9 cellular contexts compared by ENCODE assay signal in genomic region chr7:111089822-111090426, GRCh38. TPM values are rescaled to one million over a fixed set of nuclear protein-coding genes. Genes with fewer than 3 reads are reported as not detected.
DNase-seq lines count a peak whose midpoint lies in the region; ATAC-seq, FAIRE-seq and TF ChIP-seq lines count a peak whose summit lies in the region.
"Had no signal": no experiment of that assay in that cellular context is flagged by ENCODE, and none has a peak within 500 bp of the region (broad histone marks: within the 10 kb centered on the region; RNA-seq: fewer than 3 reads in every experiment).

No MANE protein-coding gene starts in this region.

- no peak overlapping the region for H3K27ac ChIP-seq in endothelial cell of umbilical vein (ENCODE audit: insufficient read depth, low read depth, low read length)
- H3K27ac ChIP-seq: SJSA1 had no signal

- no peaks in the 10 kb centered on the region for H3K27me3 Mint-ChIP-seq in nephron (ENCODE audit: low read depth)

- H3K9me3 ChIP-seq in endothelial cell of umbilical vein (replicated peaks; ENCODE audit: control insufficient read depth, insufficient read depth, low read length), result no peaks in the 10 kb centered on the region
- H3K9me3 ChIP-seq: SJSA1 had no signal

- peak; percentile 64 for TF ChIP-seq CTCF in D721Med (IDR thresholded peaks at IDR 0.05; ENCODE audit: insufficient read depth, missing control alignments)
- peak; percentile 18 for TF ChIP-seq CTCF in GM20000 (IDR thresholded peaks at IDR 0.05; ENCODE audit: extremely low read depth, missing control alignments)
- TF ChIP-seq CTCF in LNCAP (IDR thresholded peaks at IDR 0.05), result peak; percentile 71
- peak; percentile 44 to 52 for TF ChIP-seq CTCF in endothelial cell of umbilical vein (IDR thresholded peaks at IDR 0.05; ENCODE audit: extremely low read depth in 1 of 2, insufficient read depth in 1 of 2, low read depth in 1 of 2, low read length in 2 of 2)
- peak; percentile 66 to 73 (median 69) for TF ChIP-seq CTCF in nephron (IDR thresholded peaks at IDR 0.05; ENCODE audit: unreplicated experiment in 3 of 3)

- H3K9ac ChIP-seq in endothelial cell of umbilical vein (replicated peaks; ENCODE audit: extremely low read depth, insufficient read depth, low read length), result no peak overlapping the region

- FAIRE-seq in D721Med (lab: Jason Lieb, UNC), result peak; percentile 67
- FAIRE-seq in endothelial cell of umbilical vein (lab: Jason Lieb, UNC), result no peak

- BruUV-seq in endothelial cell of umbilical vein (replicated peaks; lab: Mats Ljungman, UMichigan), result no TSS peak

- DNase-seq in D721Med (ENCODE audit: insufficient read length, low spot score) (peak; percentile 16), GM20000 (ENCODE audit: low spot score) (peak; percentile 26), SHP77 treated with DMSO at 0.1 percent for 48 hours (lab: John Stamatoyannopoulos, UW) (peak; percentile 32), endothelial cell of umbilical vein (ENCODE audit: low read depth, low spot score) (peak; percentile 54), cerebellar nuclear complex (lab: John Stamatoyannopoulos, UW) (no peak)

- H3K4me3 ChIP-seq in endothelial cell of umbilical vein (replicated peaks in 1 of 3; ENCODE audit: insufficient read depth in 1 of 3, low read depth in 1 of 3, low read length in 3 of 3), result no peak overlapping the region
- H3K4me3 ChIP-seq: SJSA1 had no signal

- intact Hi-C loops in endothelial cell of umbilical vein (cut with micrococcal nuclease), result loop anchor here (1.0 to 10.0 kb wide), 5 partner anchors 59 to 647 kb away; partner anchors contain the start of gene IMMP2L

- H3K79me2 ChIP-seq in endothelial cell of umbilical vein (ENCODE audit: control insufficient read depth, insufficient read depth, low read length), result no peaks in the 10 kb centered on the region

- H3K4me2 ChIP-seq in endothelial cell of umbilical vein (ENCODE audit: insufficient read depth, low read length), result no peak overlapping the region

- H3K27me3 ChIP-seq in endothelial cell of umbilical vein (ENCODE audit: control insufficient read depth in 2 of 2, insufficient read depth in 2 of 2, low read length in 2 of 2), result no peaks in the 10 kb centered on the region
- H3K27me3 ChIP-seq: SJSA1 had no signal

- POLR2A ChIA-PET in endothelial cell of umbilical vein (lab: Charles Lee), result no interaction called here

- CTCF ChIA-PET in endothelial cell of umbilical vein (lab: Charles Lee), result interaction anchor here (0.9 kb wide), 1 partner anchor 8 kb away, joined by 4 read pairs; no protein-coding TSS in a partner anchor

- no peak for TF ChIP-seq POLR2A in endothelial cell of umbilical vein (IDR thresholded peaks at IDR 0.05; ENCODE audit: low read depth, low read length)

- peaks cover 39% of the 10 kb centered on the region for H3K4me1 Mint-ChIP-seq in nephron

- no peaks in the 10 kb centered on the region for H3K36me3 Mint-ChIP-seq in nephron (ENCODE audit: low read depth)

- ATAC-seq in GM19397 (IDR thresholded peaks at IDR 0.05; ENCODE audit: unreplicated experiment), result no peak

- H3K4me3 Mint-ChIP-seq in nephron, result peak overlapping the region in 2 of 3 experiments; percentile 8 to 26

- H3K36me3 ChIP-seq in endothelial cell of umbilical vein (ENCODE audit: control insufficient read depth in 2 of 2, extremely low read depth in 1 of 2, insufficient read depth in 2 of 2, low read length in 2 of 2), result no peaks in the 10 kb centered on the region
- H3K36me3 ChIP-seq: SJSA1 had no signal

- H3K4me1 ChIP-seq in endothelial cell of umbilical vein (ENCODE audit: control insufficient read depth, extremely low read depth, insufficient read depth, low read length), result peaks cover 3% of the 10 kb centered on the region

- no peaks in the 10 kb centered on the region for H3K9me3 Mint-ChIP-seq in nephron

- no peaks in the 10 kb centered on the region for H3K9me1 ChIP-seq in endothelial cell of umbilical vein (replicated peaks; ENCODE audit: control insufficient read depth, extremely low read depth, insufficient read depth, low read length)

- no peak overlapping the region for H2AFZ ChIP-seq in endothelial cell of umbilical vein (ENCODE audit: low read depth, low read length)

- H4K20me1 ChIP-seq in endothelial cell of umbilical vein (replicated peaks; ENCODE audit: control insufficient read depth, extremely low read depth, insufficient read depth, low read length), result no peaks in the 10 kb centered on the region

- dilution Hi-C loops in endothelial cell of umbilical vein (cut with MboI; ENCODE audit: extremely low pct_ligation_motif_present, low sequenced_read_pairs), result no loop called here

- no peak overlapping the region for H3K27ac Mint-ChIP-seq in nephron

TF ChIP-seq in endothelial cell of umbilical vein, 7 proteins besides CTCF, POLR2A, EP300 and RAD21:
- no peak for TF ChIP-seq FOS (IDR thresholded peaks at IDR 0.05; ENCODE audit: borderline replicate concordance, insufficient read depth, low read length)
- TF ChIP-seq MAX (IDR thresholded peaks at IDR 0.05; ENCODE audit: insufficient read depth, insufficient read length), result no peak
- no peak for TF ChIP-seq GATA2 (IDR thresholded peaks at IDR 0.05; ENCODE audit: insufficient read depth, insufficient read length, low read depth, low read length)
- no peak for TF ChIP-seq MYC (IDR thresholded peaks at IDR 0.05; ENCODE audit: low read depth, low read length)
- no peak for TF ChIP-seq JUN (IDR thresholded peaks at IDR 0.05; ENCODE audit: borderline replicate concordance, insufficient read depth, insufficient read length, low read depth)
- no peak for TF ChIP-seq POLR2AphosphoS5 (IDR thresholded peaks at IDR 0.05; ENCODE audit: insufficient read depth, low read depth, low read length)
- no peak for TF ChIP-seq EZH2 (IDR thresholded peaks at IDR 0.05; ENCODE audit: borderline replicate concordance, low read depth, low read length, severe bottlenecking)

RNA-seq across cellular contexts. Expression of gene LRRN3, which starts 1.0 kb away (rescaled TPM):
- total RNA-seq in endothelial cell of umbilical vein, result not detected in 2 replicates
- polyA plus RNA-seq in endothelial cell of umbilical vein, result not detected in 2 replicates
- polyA plus RNA-seq in endothelial cell of umbilical vein (2011; cell fraction: cytosol; rRNA removed), result not detected in 2 replicates
- not detected in 2 replicates for polyA plus RNA-seq in endothelial cell of umbilical vein (2011; cell fraction: nucleus; rRNA removed)
- polyA plus RNA-seq in endothelial cell of umbilical vein (2012), result not detected in 2 replicates
- polyA minus RNA-seq in endothelial cell of umbilical vein, result 0.29 TPM in 1 of 2 replicates, not detected in the other
- polyA minus RNA-seq in endothelial cell of umbilical vein (2011; cell fraction: cytosol; rRNA and poly(A)+ RNA removed), result not detected
- not detected in 2 replicates for polyA minus RNA-seq in endothelial cell of umbilical vein (2011; cell fraction: nucleus; rRNA and poly(A)+ RNA removed)
- total RNA-seq: SJSA1 had no signal

Comparison
In these comparisons a context has a peak if more than half of its experiments do, and no peak if none do; other contexts are left out.
1. DNase-seq: peak in D721Med (single experiment), GM20000 (single experiment), SHP77 treated with DMSO at 0.1 percent for 48 hours (single experiment) and endothelial cell of umbilical vein (single experiment); none in cerebellar nuclear complex (0 of 2).
2. CTCF ChIP-seq: peak in every context shown above with its lines; median percentile 71 in LNCAP; 69 in nephron; 64 in D721Med; 48 in endothelial cell of umbilical vein; 18 in GM20000.